Comparison of ENCODE assay signal across 15 cellular contexts in genomic region chr5:107431998-107432397, GRCh38.
DNase-seq lines count a peak whose midpoint lies in the region; ATAC-seq and TF ChIP-seq lines count a peak whose summit lies in the region.
"Had no signal": no experiment of that assay in that cellular context is flagged by ENCODE, and none has a peak within 500 bp of the region (broad histone marks: within the 10 kb centered on the region; RNA-seq: fewer than 3 reads in every experiment).

No MANE protein-coding gene starts in this region.

- H4K20me1 ChIP-seq in OCI-LY7 (ENCODE audit: insufficient read depth, low read length): no peaks in the 10 kb centered on the region

- CTCF ChIA-PET in OCI-LY7 (lab: Charles Lee; ENCODE audit: unreplicated experiment): no interaction called here

- H3K79me2 ChIP-seq in OCI-LY7 (ENCODE audit: insufficient read depth, low read depth, low read length): no peaks in the 10 kb centered on the region

- no TSS peak for BruUV-seq in OCI-LY7 (replicated peaks; lab: Mats Ljungman, UMichigan)

- 60 to 62% methylated on average over 1 of the region's 1 CpG for WGBS in lower leg skin, 2 donors

- DNase-seq in EL (peak; percentile 61), OCI-LY7 (ENCODE audit: low spot score) (no peak), coronary artery (ENCODE audit: low spot score) (no peak), myocyte (ENCODE audit: low read depth) (peak; percentile 73), T-helper 9 cell (no peak), lower leg skin (ENCODE audit: low spot score in 2 of 2) (no peak)
- DNase-seq: activated CD8-positive, alpha-beta T cell treated with anti-CD3 and anti-CD28 coated beads, Interleukin-2, amount 10 ng/mL, durations not matched to agents 7 days and 5 days; activated naive CD4-positive, alpha-beta T cell treated with Interleukin-2 at 50 U/mL for 16 hours; CD8-positive, alpha-beta memory T cell; NCI-H1436; NK-92 treated with Interleukin-12 subunit alpha and Interleukin-12 subunit beta, amount 100 ng/mL, for 24 hours; stimulated activated CD4-positive, alpha-beta T cell treated with anti-CD3 and anti-CD28 coated beads, Interleukin-4, amount 100 ng/mL, for 1 hour; stimulated activated naive CD4-positive, alpha-beta T cell treated with Interleukin-2 at 50 U/mL for 16 hours had no signal

- POLR2A ChIA-PET in OCI-LY7 (lab: Charles Lee): interaction anchor here (0.6 to 3.3 kb wide), 11 partner anchors 9 to 181 kb away, joined by 3 to 20 read pairs (median 5); no protein-coding TSS in a partner anchor

- H3K4me2 ChIP-seq in OCI-LY7 (ENCODE audit: low read length): peak overlapping the region; percentile 48

- intact Hi-C loops in OCI-LY7 (cut with micrococcal nuclease; ENCODE audit: unreplicated experiment) (no loop called here), lower leg skin (cut with DNase I; ENCODE audit: low total_unique reads) (no loop called here)

- ATAC-seq in HG03135 (IDR thresholded peaks at IDR 0.05; ENCODE audit: unreplicated experiment) (no peak), GM21825 (IDR thresholded peaks at IDR 0.05; ENCODE audit: unreplicated experiment) (no peak)
- ATAC-seq: activated CD8-positive, alpha-beta T cell treated with anti-CD3 and anti-CD28 coated beads, Interleukin-2, amount 10 ng/mL, durations not matched to agents 7 days and 5 days had no signal

- TF ChIP-seq POLR2A in lower leg skin (IDR thresholded peaks at IDR 0.05): no peak

- H3K9me2 ChIP-seq in OCI-LY7 (ENCODE audit: insufficient read depth, low read length): no peaks in the 10 kb centered on the region

- H3K27ac ChIP-seq in OCI-LY7 (ENCODE audit: low read depth, low read length, poor library complexity, severe bottlenecking) (no peak overlapping the region), coronary artery (peak overlapping the region in 1 of 2 donors; percentile 22)

- H3K4me1 ChIP-seq in OCI-LY7 (ENCODE audit: insufficient read depth, low read length, poor library complexity, severe bottlenecking): peaks cover 41% of the 10 kb centered on the region

- peak overlapping the region; percentile 27 for H3K4me3 ChIP-seq in OCI-LY7 (ENCODE audit: low read depth, low read length, poor library complexity, severe bottlenecking)
- peak overlapping the region; percentile 14 for H3K4me3 ChIP-seq in coronary artery
- H3K4me3 ChIP-seq in lower leg skin (ENCODE audit: low read depth, poor library complexity, severe bottlenecking): no peak overlapping the region

- H3K36me3 ChIP-seq in OCI-LY7 (ENCODE audit: insufficient read depth, low read length): no peaks in the 10 kb centered on the region; the same call in 1 of the 2 replicates

- H3K9me3 ChIP-seq in OCI-LY7 (ENCODE audit: low read length): no peaks in the 10 kb centered on the region

- peak overlapping the region; percentile 76 for H2AFZ ChIP-seq in OCI-LY7 (ENCODE audit: low read length)

- TF ChIP-seq CTCF in OCI-LY7 (conservative IDR thresholded peaks at IDR 0.05; ENCODE audit: low read length) (no peak), coronary artery (IDR thresholded peaks at IDR 0.05) (no peak), lower leg skin (IDR thresholded peaks at IDR 0.05) (no peak)

Comparison
In these comparisons a context has a peak if more than half of its experiments do, and no peak if none do; other contexts are left out.
1. DNase-seq: peak in EL (single experiment) and myocyte (single experiment); none in OCI-LY7 (single experiment), coronary artery (single experiment), T-helper 9 cell (single experiment) and lower leg skin (0 of 2).